In the genomic region with DNA sequence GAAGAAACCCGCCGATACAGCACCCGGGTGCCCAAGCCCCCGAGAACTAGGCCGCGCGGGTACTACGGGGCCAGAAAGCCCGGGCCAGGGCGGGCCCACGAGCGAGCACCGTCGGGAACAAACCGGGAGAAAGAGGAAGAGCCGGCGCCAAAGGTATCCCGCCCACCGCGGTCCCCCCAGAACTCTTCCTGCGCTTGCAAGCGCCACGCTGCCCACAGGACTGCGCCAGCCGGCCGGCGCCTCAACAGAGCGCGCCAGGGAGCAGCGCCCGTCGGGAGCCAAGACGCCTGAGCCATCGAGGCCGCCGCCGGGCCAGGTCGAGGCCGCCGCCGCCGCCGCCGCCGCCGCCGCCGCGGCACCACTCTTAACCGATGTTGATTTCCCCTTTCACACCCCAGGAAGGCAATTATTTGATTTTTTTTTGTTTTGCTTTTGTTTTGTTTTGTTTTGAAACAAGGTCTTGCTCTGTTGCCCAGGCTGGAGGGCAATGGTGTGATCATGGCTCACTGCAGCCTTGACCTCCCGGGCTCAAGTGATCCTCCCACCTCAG, we compare ENCODE assay signal across 7 cellular contexts. TPM values are rescaled to one million over a fixed set of nuclear protein-coding genes. Genes with fewer than 3 reads are reported as not detected.
DNase-seq lines count a peak whose midpoint lies in the region; ATAC-seq and TF ChIP-seq lines count a peak whose summit lies in the region.
"Not testable (repeated sequence)": the region's sequence is repeated elsewhere in the genome, so short reads cannot be mapped to it uniquely, and the experiment has no call there.

No MANE protein-coding gene starts in this region.

- peak; percentile 68 for ATAC-seq in T-helper 17 cell
- ATAC-seq in activated T-cell treated with anti-CD3 and anti-CD28 coated beads, Interleukin-2, amount 50 U/mL, for 4 hours, result peak; percentile 54 to 55
- ATAC-seq in right cardiac atrium, psoas muscle: not testable (repeated sequence)

- H3K4me3 ChIP-seq in GM08714 (ENCODE audit: low read length), result peak overlapping the region; percentile 40; the same call in 1 of the 2 replicates
- H3K4me3 ChIP-seq in breast epithelium, result peak overlapping the region; percentile 11 to 60 (median 25)
- peak overlapping the region; percentile 39 for H3K4me3 ChIP-seq in right cardiac atrium (ENCODE audit: low read length)
- H3K4me3 ChIP-seq in psoas muscle, result peak overlapping the region; percentile 44
- peak overlapping the region; percentile 43 for H3K4me3 ChIP-seq in suprapubic skin

- not testable (repeated sequence) for H3K36me3 Mint-ChIP-seq in T-helper 17 cell (ENCODE audit: low read depth); activated T-cell treated with anti-CD3 and anti-CD28 coated beads, Interleukin-2, amount 50 U/mL, for 4 hours (ENCODE audit: insufficient read depth)

- not testable (repeated sequence) for TF ChIP-seq EP300 in suprapubic skin (IDR thresholded peaks at IDR 0.05)

- WGBS in right cardiac atrium, result 8% methylated on average over 42 of the region's 51 CpGs
- 5 to 21% (median 12%) methylated on average over 23 to 44 of the region's 51 CpGs for WGBS in psoas muscle, 3 donors
- 15% methylated on average over 28 of the region's 51 CpGs for WGBS in suprapubic skin

- H3K9me3 ChIP-seq in T-helper 17 cell (ENCODE audit: control insufficient read depth, low read length, poor library complexity, severe bottlenecking); breast epithelium; right cardiac atrium (ENCODE audit: control insufficient read depth, low read length); psoas muscle; suprapubic skin: not testable (repeated sequence)

- not testable (repeated sequence) for H3K27ac ChIP-seq in breast epithelium; right cardiac atrium (ENCODE audit: low read length); psoas muscle; suprapubic skin

- H3K36me3 ChIP-seq in breast epithelium; psoas muscle (ENCODE audit: insufficient read depth in 1 of 2, low read depth in 1 of 2); suprapubic skin: not testable (repeated sequence)

- TF ChIP-seq CTCF in breast epithelium (IDR thresholded peaks at IDR 0.05); psoas muscle (IDR thresholded peaks at IDR 0.05); suprapubic skin (IDR thresholded peaks at IDR 0.05): not testable (repeated sequence)

- H3K27ac Mint-ChIP-seq in T-helper 17 cell, result not testable (repeated sequence)

- H3K4me1 Mint-ChIP-seq in T-helper 17 cell; activated T-cell treated with anti-CD3 and anti-CD28 coated beads, Interleukin-2, amount 50 U/mL, for 4 hours (ENCODE audit: low read depth): not testable (repeated sequence)

- not testable (repeated sequence) for H3K9me3 Mint-ChIP-seq in activated T-cell treated with anti-CD3 and anti-CD28 coated beads, Interleukin-2, amount 50 U/mL, for 4 hours

- DNase-seq in T-helper 17 cell; activated T-cell treated with anti-CD3 and anti-CD28 coated beads, Interleukin-2, amount 50 U/mL, for 4 hours; breast epithelium (ENCODE audit: low spot score in 2 of 2); psoas muscle; suprapubic skin (ENCODE audit: low spot score in 2 of 2): not testable (repeated sequence)
- DNase-seq in right cardiac atrium, result peak in 1 of 3 donors; percentile 68

- H3K4me1 ChIP-seq in breast epithelium; right cardiac atrium (ENCODE audit: control insufficient read depth, insufficient read depth, low read length); psoas muscle; suprapubic skin: not testable (repeated sequence)

- not testable (repeated sequence) for TF ChIP-seq POLR2A in breast epithelium (IDR thresholded peaks at IDR 0.05); suprapubic skin (IDR thresholded peaks at IDR 0.05)

- H3K27me3 ChIP-seq in breast epithelium; right cardiac atrium (ENCODE audit: control insufficient read depth, insufficient read depth); suprapubic skin: not testable (repeated sequence)
- peaks cover 0 to 30% (median 1%) of the 10 kb centered on the region in 3 donors for H3K27me3 ChIP-seq in psoas muscle (ENCODE audit: insufficient read depth in 3 of 3, low read length in 2 of 3)

- peaks cover 12% of the 10 kb centered on the region for H3K27me3 Mint-ChIP-seq in T-helper 17 cell
- peaks cover 15% of the 10 kb centered on the region for H3K27me3 Mint-ChIP-seq in activated T-cell treated with anti-CD3 and anti-CD28 coated beads, Interleukin-2, amount 50 U/mL, for 4 hours (ENCODE audit: low read depth)

- peak overlapping the region; percentile 74 for H3K4me3 Mint-ChIP-seq in T-helper 17 cell
- H3K4me3 Mint-ChIP-seq in activated T-cell treated with anti-CD3 and anti-CD28 coated beads, Interleukin-2, amount 50 U/mL, for 4 hours, result peak overlapping the region; percentile 54

- intact Hi-C loops in breast epithelium (cut with DNase I; ENCODE audit: low total_unique reads); right cardiac atrium (cut with DNase I): not testable (repeated sequence)
- intact Hi-C loops in psoas muscle (cut with DNase I), result loop anchor here in 1 of 2 donors (5.0 to 10.0 kb wide), 2 partner anchors 40 to 152 kb away; no protein-coding TSS in a partner anchor

RNA-seq across cellular contexts. Expression of a gene that starts 12.8 kb away (rescaled TPM):
- 10 to 100 TPM; 72.8 to 74.8 TPM for total RNA-seq in T-helper 17 cell
- total RNA-seq in activated T-cell treated with anti-CD3 and anti-CD28 coated beads, Interleukin-2, amount 50 U/mL, for 4 hours, result 10 to 100 TPM; 61.7 to 77.6 (median 65.2) TPM
- total RNA-seq in breast epithelium, result 10 to 100 TPM; 38.4 to 57.1 (median 53.7) TPM
- total RNA-seq in right cardiac atrium, result 10 to 100 TPM; 15.3 to 16.5 (median 15.5) TPM
- polyA plus RNA-seq in right cardiac atrium, result 12.3 TPM
- total RNA-seq in psoas muscle, result 10 to 100 TPM in 3 of 4 donors, 1 to 10 TPM in 1; 8.4 to 21.9 (median 14.5) TPM
- polyA plus RNA-seq in psoas muscle, result 10 to 100 TPM; 12.5 to 27.0 (median 13.7) TPM
- 10 to 100 TPM; 36.9 to 49.2 (median 38.7) TPM for total RNA-seq in suprapubic skin

RNA-seq across cellular contexts. Expression of a gene that starts 51.0 kb away (rescaled TPM):
- total RNA-seq in T-helper 17 cell, result 10 to 100 TPM; 32.4 to 35.9 TPM
- total RNA-seq in activated T-cell treated with anti-CD3 and anti-CD28 coated beads, Interleukin-2, amount 50 U/mL, for 4 hours, result 100 to 1,000 TPM; 160 to 179 (median 174) TPM
- total RNA-seq in breast epithelium, result 10 to 100 TPM; 29.6 to 45.6 (median 38.5) TPM
- total RNA-seq in right cardiac atrium, result 10 to 100 TPM; 16.1 to 25.0 (median 18.5) TPM
- polyA plus RNA-seq in right cardiac atrium, result 11.6 TPM
- 10 to 100 TPM; 22.7 to 53.4 (median 36.7) TPM for total RNA-seq in psoas muscle
- polyA plus RNA-seq in psoas muscle, result 10 to 100 TPM; 33.8 to 70.9 (median 46.6) TPM
- 10 to 100 TPM; 39.3 to 45.4 (median 42.8) TPM for total RNA-seq in suprapubic skin
